28 cellular contexts compared by ENCODE assay signal in genomic region chr5:121940741-121941140, GRCh38.
"Had no signal": no experiment of that assay in that cellular context is flagged by ENCODE, and none has a peak within 500 bp of the region (broad histone marks: within the 10 kb centered on the region; RNA-seq: fewer than 3 reads in every experiment).

No MANE protein-coding gene starts in this region.

- H3K27me3 ChIP-seq: brain microvascular endothelial cell, gastrocnemius medialis, hepatocyte had no signal

- ATAC-seq: activated T-cell treated with anti-CD3 and anti-CD28 coated beads, Interleukin-2, amount 50 U/mL, for 4 hours; activated T-helper 17 cell treated with anti-CD3 and anti-CD28 coated beads, Interleukin-2, amount 50 U/mL, for 72 hours; esophagus mucosa; gastrocnemius medialis; heart right ventricle had no signal

- H3K36me3 ChIP-seq: brain microvascular endothelial cell, gastrocnemius medialis, heart right ventricle had no signal

- H3K4me3 ChIP-seq: coronary artery, dorsolateral prefrontal cortex, gastrocnemius medialis, heart right ventricle, hepatocyte had no signal

- H3K79me2 ChIP-seq: hepatocyte had no signal

- FAIRE-seq: astrocyte, bronchial epithelial cell had no signal

- DNase-seq: activated CD4-positive, alpha-beta memory T cell treated with anti-CD3 and anti-CD28 coated beads, Interleukin-2, amount 10 ng/mL, durations not matched to agents 7 days and 5 days; activated CD4-positive, alpha-beta T cell treated with anti-CD3 and anti-CD28 coated beads for 4 hours; activated CD4-positive, alpha-beta T cell treated with anti-CD3 and anti-CD28 coated beads, Interleukin-2, amount 10 ng/mL, durations not matched to agents 7 days and 5 days; activated CD4-positive, alpha-beta T cell treated with anti-CD3 and anti-CD28 coated beads, Interleukin-2, amount 50 U/mL, for 4 hours; activated CD4-positive, CD25-positive, alpha-beta regulatory T cell; activated CD4-positive, CD25-positive, alpha-beta regulatory T cell treated with anti-CD3 and anti-CD28 coated beads, Interleukin-2, amount 50 U/mL, for 72 hours; activated CD8-positive, alpha-beta memory T cell treated with anti-CD3 and anti-CD28 coated beads, Interleukin-2, amount 50 U/mL, for 48 hours; activated effector memory CD4-positive, alpha-beta T cell treated with Interleukin-2 at 50 U/mL for 16 hours; activated gamma-delta T cell treated with Interleukin-2 at 50 U/mL for 16 hours; activated naive CD4-positive, alpha-beta T cell treated with anti-CD3 and anti-CD28 coated beads, Interleukin-2, amount 50 U/mL, for 16 hours; activated naive CD4-positive, alpha-beta T cell treated with Interleukin-2 at 50 U/mL for 16 hours; activated T-cell treated with anti-CD3 and anti-CD28 coated beads, Interleukin-2, amount 50 U/mL, for 4 hours; amniotic stem cell; anterior cingulate cortex; brain microvascular endothelial cell; dorsolateral prefrontal cortex; effector memory CD4-positive, alpha-beta T cell; endodermal cell; foreskin fibroblast; gastrocnemius medialis; heart right ventricle; T-helper 2 cell had no signal

- H3K4me1 ChIP-seq: gastrocnemius medialis, heart right ventricle had no signal

- H3K9me3 ChIP-seq: gastrocnemius medialis, heart right ventricle had no signal

- H2AFZ ChIP-seq: hepatocyte had no signal

- H3K4me2 ChIP-seq: hepatocyte had no signal

- H3K27ac ChIP-seq: brain microvascular endothelial cell, coronary artery, dorsolateral prefrontal cortex, gastrocnemius medialis, heart right ventricle, hepatocyte had no signal
